12 cellular contexts compared by ENCODE assay signal in genomic region chr6:47335456-47335855, GRCh38. TPM values are rescaled to one million over a fixed set of nuclear protein-coding genes. Genes with fewer than 3 reads are reported as not detected.
DNase-seq lines count a peak whose midpoint lies in the region; ATAC-seq and TF ChIP-seq lines count a peak whose summit lies in the region.
"Had no signal": no experiment of that assay in that cellular context is flagged by ENCODE, and none has a peak within 500 bp of the region (broad histone marks: within the 10 kb centered on the region; RNA-seq: fewer than 3 reads in every experiment).

No MANE protein-coding gene starts in this region.

- H3K4me3 ChIP-seq in lung (no peak overlapping the region), stomach (no peak overlapping the region)
- no peak overlapping the region for H3K4me3 ChIP-seq in effector memory CD4-positive, alpha-beta T cell (ENCODE audit: insufficient read depth, low read depth, low read length, poor library complexity, severe bottlenecking)
- H3K4me3 ChIP-seq: mucosa of descending colon, tibial nerve had no signal

- H3K4me1 ChIP-seq in lung (ENCODE audit: control insufficient read depth in 2 of 2, insufficient read depth in 2 of 2, low read length in 2 of 2) (no peaks in the 10 kb centered on the region), stomach (no peaks in the 10 kb centered on the region)
- H3K4me1 ChIP-seq in effector memory CD4-positive, alpha-beta T cell (ENCODE audit: control insufficient read depth, insufficient read depth, low read length, poor library complexity, severe bottlenecking) = no peaks in the 10 kb centered on the region
- H3K4me1 ChIP-seq: tibial nerve had no signal

- H3K36me3 ChIP-seq in lung (ENCODE audit: control insufficient read depth in 2 of 2, insufficient read depth in 2 of 2, low read length in 2 of 2) = no peaks in the 10 kb centered on the region
- H3K36me3 ChIP-seq in stomach = no peaks in the 10 kb centered on the region
- no peaks in the 10 kb centered on the region for H3K36me3 ChIP-seq in effector memory CD4-positive, alpha-beta T cell (ENCODE audit: control insufficient read depth, insufficient read depth, low read length)
- H3K36me3 ChIP-seq: tibial nerve had no signal

- H3K4me3 Mint-ChIP-seq in IgD-negative memory B cell = peak overlapping the region in 1 of 4 donors; percentile 11
- H3K4me3 Mint-ChIP-seq: activated CD4-positive, alpha-beta T cell treated with anti-CD3 and anti-CD28 coated beads for 36 hours had no signal

- peaks cover 1% of the 10 kb centered on the region for H3K27me3 Mint-ChIP-seq in IgD-negative memory B cell

- TF ChIP-seq POLR2A in stomach (IDR thresholded peaks at IDR 0.05) = no peak

- H3K4me1 Mint-ChIP-seq in IgD-negative memory B cell = peaks cover 8 to 15% (median 15%) of the 10 kb centered on the region in 3 donors
- H3K4me1 Mint-ChIP-seq: activated CD4-positive, alpha-beta T cell treated with anti-CD3 and anti-CD28 coated beads for 36 hours had no signal

- ATAC-seq in GM18907 (IDR thresholded peaks at IDR 0.05; ENCODE audit: unreplicated experiment) (peak; percentile 97), HG02759 (IDR thresholded peaks at IDR 0.05; ENCODE audit: unreplicated experiment) (peak; percentile 97), lung (ENCODE audit: insufficient read depth, low FRiP score) (peak; percentile 19)
- ATAC-seq: activated CD4-positive, alpha-beta T cell treated with anti-CD3 and anti-CD28 coated beads for 36 hours; mucosa of descending colon had no signal

- H3K27ac ChIP-seq in lung (ENCODE audit: low read depth in 1 of 2, low read length in 1 of 2) (no peak overlapping the region), stomach (no peak overlapping the region)
- no peak overlapping the region for H3K27ac ChIP-seq in effector memory CD4-positive, alpha-beta T cell (ENCODE audit: insufficient read depth, low read length, poor library complexity, severe bottlenecking)

- TF ChIP-seq EP300 in stomach (IDR thresholded peaks at IDR 0.05) = no peak

- peak overlapping the region in 2 of 3 donors; percentile 3 to 14 for H3K27ac Mint-ChIP-seq in IgD-negative memory B cell
- H3K27ac Mint-ChIP-seq: activated CD4-positive, alpha-beta T cell treated with anti-CD3 and anti-CD28 coated beads for 36 hours had no signal

- H3K9me3 ChIP-seq in lung (ENCODE audit: control insufficient read depth in 2 of 2, insufficient read depth in 1 of 2, low read length in 1 of 2) = no peaks in the 10 kb centered on the region
- H3K9me3 ChIP-seq in stomach = peaks cover 0 to 4% (median 0%) of the 10 kb centered on the region in 4 donors
- H3K9me3 ChIP-seq in effector memory CD4-positive, alpha-beta T cell (ENCODE audit: control insufficient read depth, low read length) = no peaks in the 10 kb centered on the region
- H3K9me3 ChIP-seq: mucosa of descending colon had no signal

- no peaks in the 10 kb centered on the region for H3K36me3 Mint-ChIP-seq in IgD-negative memory B cell

- TF ChIP-seq CTCF in lung (IDR thresholded peaks at IDR 0.05; ENCODE audit: control extremely low read depth, extremely low read depth) (no peak), stomach (IDR thresholded peaks at IDR 0.05) (no peak)

- peaks cover 0 to 4% (median 0%) of the 10 kb centered on the region in 3 donors for H3K9me3 Mint-ChIP-seq in IgD-negative memory B cell

- WGBS in lung, 2 donors = 23 to 27% methylated on average over 6 of the region's 6 CpGs
- 34 to 54% (median 38%) methylated on average over 6 of the region's 6 CpGs for WGBS in stomach, 5 donors

- DNase-seq in lung (ENCODE audit: low spot score) = no peak
- no peak for DNase-seq in NCI-H2081 treated with DMSO at 0.1 percent for 48 hours (lab: John Stamatoyannopoulos, UW)
- DNase-seq in stomach = no peak
- DNase-seq in NCI-H446 (lab: John Stamatoyannopoulos, UW) = no peak
- DNase-seq in effector memory CD4-positive, alpha-beta T cell = no peak
- DNase-seq: activated CD4-positive, alpha-beta T cell treated with anti-CD3 and anti-CD28 coated beads for 36 hours; DMS79; mucosa of descending colon had no signal

- intact Hi-C loops in stomach (cut with DNase I; ENCODE audit: low total_unique reads) = no loop called here

- no peaks in the 10 kb centered on the region for H3K27me3 ChIP-seq in lung (ENCODE audit: control insufficient read depth, insufficient read depth)
- no peaks in the 10 kb centered on the region for H3K27me3 ChIP-seq in stomach
- no peaks in the 10 kb centered on the region for H3K27me3 ChIP-seq in effector memory CD4-positive, alpha-beta T cell (replicated peaks; ENCODE audit: control insufficient read depth, insufficient read depth, low read length, poor library complexity, severe bottlenecking)
- H3K27me3 ChIP-seq: tibial nerve had no signal

RNA-seq across cellular contexts. Expression of gene TNFRSF21, which starts 25.8 kb away (rescaled TPM):
- polyA plus RNA-seq in IgD-negative memory B cell (0.31 TPM), lung (10 to 100 TPM; 11.1 to 27.2 TPM), stomach (10 to 100 TPM; 24.7 to 32.6 (median 26.7) TPM)
- total RNA-seq in lung (10 to 100 TPM; 21.8 to 36.6 TPM), stomach (100 to 1,000 TPM in 1 of 5 donors, 10 to 100 TPM in 4; 33.8 to 112 (median 56.7) TPM)

Comparison
In these comparisons a context has a peak if more than half of its experiments do, and no peak if none do; other contexts are left out.
1. ATAC-seq: peak in every context shown above with its lines; median percentile 97 in GM18907; 97 in HG02759; 19 in lung.